8 cellular contexts compared by ENCODE assay signal in the genomic region with DNA sequence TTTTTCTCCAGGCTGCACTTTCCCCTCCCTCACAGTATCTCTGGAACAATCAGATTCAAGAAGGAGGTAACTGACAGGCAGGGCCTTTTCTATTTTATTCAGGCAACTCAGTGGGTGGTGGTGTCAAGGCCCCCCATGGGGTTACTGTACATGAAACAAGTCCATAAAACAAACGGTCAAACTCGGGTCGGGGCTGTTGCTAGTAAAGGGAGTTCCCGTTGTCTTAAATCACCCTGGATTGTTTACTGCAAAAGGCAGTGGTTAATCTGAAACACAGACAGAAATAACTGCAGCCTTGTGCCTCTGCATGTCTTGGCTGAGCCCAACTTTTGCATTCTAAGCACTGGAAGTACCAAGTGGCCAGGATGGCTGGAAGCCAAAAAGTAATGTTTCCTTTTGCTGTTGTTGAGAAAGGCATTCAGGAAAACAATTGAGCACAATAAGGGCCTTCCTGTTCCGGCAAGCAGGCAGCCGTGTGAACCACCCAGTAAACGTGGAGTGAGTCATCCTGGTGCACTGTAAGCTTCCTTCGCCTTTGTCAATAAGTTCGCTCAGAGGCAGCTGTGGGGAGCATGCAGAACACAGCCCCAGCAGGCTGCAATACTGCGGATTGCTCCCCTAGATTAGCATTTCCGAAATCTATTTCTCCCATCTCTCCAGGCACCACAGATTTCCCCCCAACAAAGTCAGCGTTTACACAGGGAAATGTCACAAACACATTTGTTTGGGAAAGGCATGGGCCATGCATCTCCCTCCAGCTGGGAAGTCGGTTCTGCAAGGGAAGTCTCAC.
DNase-seq lines count a peak whose midpoint lies in the region; ATAC-seq, FAIRE-seq and TF ChIP-seq lines count a peak whose summit lies in the region.

No MANE protein-coding gene starts in this region.

- no peaks in the 10 kb centered on the region for H3K27me3 Mint-ChIP-seq in Calu3 (ENCODE audit: unreplicated experiment)
- no peaks in the 10 kb centered on the region for H3K27me3 Mint-ChIP-seq in T-helper 1 cell treated with Interleukin-12 subunit alpha and Interleukin-12 subunit beta and Interleukin-4 antibody, amounts not matched to agents 30 μg/mL and 1 μg/mL, for 36 hours (ENCODE audit: low read depth)

- no peaks in the 10 kb centered on the region for H3K27me3 ChIP-seq in brain microvascular endothelial cell (replicated peaks)

- peak; percentile 76 for ATAC-seq in GM21576 (IDR thresholded peaks at IDR 0.05; ENCODE audit: unreplicated experiment)

- TF ChIP-seq CTCF in Calu3 (IDR thresholded peaks at IDR 0.05; ENCODE audit: unreplicated experiment) (no peak), brain microvascular endothelial cell (IDR thresholded peaks at IDR 0.05; ENCODE audit: low read depth, low read length, missing control alignments) (no peak)

- no peaks in the 10 kb centered on the region for H3K36me3 ChIP-seq in brain microvascular endothelial cell (replicated peaks)

- peaks cover 21% of the 10 kb centered on the region for H3K36me3 Mint-ChIP-seq in Calu3 (ENCODE audit: insufficient read depth, unreplicated experiment)
- peaks cover 15% of the 10 kb centered on the region for H3K36me3 Mint-ChIP-seq in T-helper 1 cell treated with Interleukin-12 subunit alpha and Interleukin-12 subunit beta and Interleukin-4 antibody, amounts not matched to agents 30 μg/mL and 1 μg/mL, for 36 hours (ENCODE audit: low read depth)

- peak overlapping the region; percentile 60 for H3K4me3 Mint-ChIP-seq in Calu3 (ENCODE audit: low read depth, unreplicated experiment)
- H3K4me3 Mint-ChIP-seq in T-helper 1 cell treated with Interleukin-12 subunit alpha and Interleukin-12 subunit beta and Interleukin-4 antibody, amounts not matched to agents 30 μg/mL and 1 μg/mL, for 36 hours: peak overlapping the region; percentile 60

- DNase-seq in Calu3 (peak; percentile 87), HTR-8/SVneo (ENCODE audit: insufficient read length, low spot score) (peak; percentile 82), brain microvascular endothelial cell (peak; percentile 98), islet precursor cell (peak; percentile 89), cerebellum (ENCODE audit: low spot score) (no peak)
- peak; percentile 51 for DNase-seq in stimulated activated CD4-positive, alpha-beta T cell treated with anti-CD3 and anti-CD28 coated beads, Interleukin-15, amount 100 ng/mL, for 24 hours

- H3K27ac Mint-ChIP-seq in Calu3 (ENCODE audit: unreplicated experiment): peak overlapping the region; percentile 86
- peak overlapping the region; percentile 95 for H3K27ac Mint-ChIP-seq in T-helper 1 cell treated with Interleukin-12 subunit alpha and Interleukin-12 subunit beta and Interleukin-4 antibody, amounts not matched to agents 30 μg/mL and 1 μg/mL, for 36 hours

- intact Hi-C loops in Calu3 (cut with micrococcal nuclease; ENCODE audit: unreplicated experiment): loop anchor here (1.0 to 10.0 kb wide), 9 partner anchors 31 to 533 kb away; no protein-coding TSS in a partner anchor

- H3K27ac ChIP-seq in brain microvascular endothelial cell: peak overlapping the region; percentile 94

- in situ Hi-C loops in brain microvascular endothelial cell (cut with HindIII; ENCODE audit: low pct_ligation_motif_present, low sequenced_read_pairs): no loop called here

- H3K4me3 ChIP-seq in brain microvascular endothelial cell (ENCODE audit: low read depth, low read length): no peak overlapping the region

- peaks cover 57% of the 10 kb centered on the region for H3K4me1 Mint-ChIP-seq in Calu3 (ENCODE audit: low read depth, unreplicated experiment)
- peaks cover 52% of the 10 kb centered on the region for H3K4me1 Mint-ChIP-seq in T-helper 1 cell treated with Interleukin-12 subunit alpha and Interleukin-12 subunit beta and Interleukin-4 antibody, amounts not matched to agents 30 μg/mL and 1 μg/mL, for 36 hours (ENCODE audit: low read depth)

- BruUV-seq in Calu3 (replicated peaks; lab: Mats Ljungman, UMichigan): no TSS peak

- FAIRE-seq in HTR-8/SVneo (lab: Jason Lieb, UNC): peak; percentile 89

- CTCF ChIA-PET in Calu3 (lab: Charles Lee): interaction anchor here (0.6 to 0.9 kb wide), 2 partner anchors 111 to 435 kb away, joined by 3 read pairs; no protein-coding TSS in a partner anchor

- H3K9me3 Mint-ChIP-seq in Calu3 (ENCODE audit: low read depth, unreplicated experiment): peaks cover 3% of the 10 kb centered on the region
- H3K9me3 Mint-ChIP-seq in T-helper 1 cell treated with Interleukin-12 subunit alpha and Interleukin-12 subunit beta and Interleukin-4 antibody, amounts not matched to agents 30 μg/mL and 1 μg/mL, for 36 hours: peaks cover 23% of the 10 kb centered on the region
